ENCODE assay signal across 20 cellular contexts in genomic region chr20:33337119-33337518, GRCh38. TPM values are rescaled to one million over a fixed set of nuclear protein-coding genes. Genes with fewer than 3 reads are reported as not detected.
"Had no signal": no experiment of that assay in that cellular context is flagged by ENCODE, and none has a peak within 500 bp of the region (broad histone marks: within the 10 kb centered on the region; RNA-seq: fewer than 3 reads in every experiment).

No MANE protein-coding gene starts in this region.

- H3K4me1 Mint-ChIP-seq: brain, nephron had no signal

- H3K4me3 ChIP-seq: smooth muscle cell had no signal

- H3K36me3 Mint-ChIP-seq: activated CD4-positive, alpha-beta memory T cell treated with anti-CD3 and anti-CD28 coated beads for 36 hours; activated naive CD4-positive, alpha-beta T cell treated with anti-CD3 and anti-CD28 coated beads, Interleukin-2, amount 50 U/mL, for 72 hours; brain had no signal

- H3K9me3 Mint-ChIP-seq: activated CD4-positive, alpha-beta memory T cell treated with anti-CD3 and anti-CD28 coated beads for 36 hours; activated naive CD4-positive, alpha-beta T cell treated with anti-CD3 and anti-CD28 coated beads, Interleukin-2, amount 50 U/mL, for 72 hours; activated T-cell treated with anti-CD3 and anti-CD28 coated beads, Interleukin-2, amount 50 U/mL, for 4 hours; dendritic cell treated with granulocyte-macrophage colony-stimulating factor and Interleukin-4, amounts not matched to agents 40 ng/mL and 50 ng/mL, for 4 days; effector memory CD8-positive, alpha-beta T cell; nephron; T-helper 2 cell treated with Interferon-gamma antibody and Interleukin-4, amounts not matched to agents 5 μg/mL and 100 μg/mL, for 36 hours had no signal

- H3K27me3 Mint-ChIP-seq: activated CD4-positive, alpha-beta memory T cell treated with anti-CD3 and anti-CD28 coated beads for 36 hours had no signal

- H3K27ac Mint-ChIP-seq: activated CD4-positive, alpha-beta memory T cell treated with anti-CD3 and anti-CD28 coated beads for 36 hours; activated naive CD4-positive, alpha-beta T cell treated with anti-CD3 and anti-CD28 coated beads, Interleukin-2, amount 50 U/mL, for 72 hours; brain; dendritic cell treated with granulocyte-macrophage colony-stimulating factor and Interleukin-4, amounts not matched to agents 40 ng/mL and 50 ng/mL, for 4 days; effector memory CD8-positive, alpha-beta T cell; nephron; progenitor cell of endocrine pancreas; T-helper 2 cell treated with Interferon-gamma antibody and Interleukin-4, amounts not matched to agents 5 μg/mL and 100 μg/mL, for 36 hours had no signal

- DNase-seq: activated CD4-positive, alpha-beta memory T cell treated with anti-CD3 and anti-CD28 coated beads for 36 hours; activated CD4-positive, CD25-positive, alpha-beta regulatory T cell treated with anti-CD3 and anti-CD28 coated beads, Interleukin-2, amount 50 U/mL, for 72 hours; activated effector memory CD4-positive, alpha-beta T cell treated with anti-CD3 and anti-CD28 coated beads, Interleukin-2, amount 50 U/mL, for 16 hours; activated T-cell treated with anti-CD3 and anti-CD28 coated beads, Interleukin-2, amount 50 U/mL, for 4 hours; amygdala; effector memory CD8-positive, alpha-beta T cell; glutamatergic neuron; left cardiac atrium; mesenchymal stem cell; occipital lobe; right cardiac atrium; stimulated activated naive CD8-positive, alpha-beta T cell treated with anti-CD3 and anti-CD28 coated beads, Interleukin-15, Interleukin-2, amounts not matched to agents 100 U/mL and 50 U/mL, for 24 hours had no signal

- H3K4me2 ChIP-seq: smooth muscle cell had no signal

- ATAC-seq: activated naive CD4-positive, alpha-beta T cell treated with anti-CD3 and anti-CD28 coated beads, Interleukin-2, amount 50 U/mL, for 72 hours; activated T-cell treated with anti-CD3 and anti-CD28 coated beads, Interleukin-2, amount 50 U/mL, for 4 hours; effector memory CD8-positive, alpha-beta T cell; left cardiac atrium; right cardiac atrium; stimulated activated naive CD8-positive, alpha-beta T cell treated with anti-CD3 and anti-CD28 coated beads, Interleukin-15, Interleukin-2, amounts not matched to agents 100 U/mL and 50 U/mL, for 24 hours had no signal

- H3K4me3 Mint-ChIP-seq: activated CD4-positive, alpha-beta memory T cell treated with anti-CD3 and anti-CD28 coated beads for 36 hours; activated T-cell treated with anti-CD3 and anti-CD28 coated beads, Interleukin-2, amount 50 U/mL, for 4 hours; brain; dendritic cell treated with granulocyte-macrophage colony-stimulating factor and Interleukin-4, amounts not matched to agents 40 ng/mL and 50 ng/mL, for 4 days; effector memory CD8-positive, alpha-beta T cell; nephron; T-helper 2 cell treated with Interferon-gamma antibody and Interleukin-4, amounts not matched to agents 5 μg/mL and 100 μg/mL, for 36 hours had no signal

RNA-seq across cellular contexts. Expression of gene BPIFB1, which starts 54.1 kb away (rescaled TPM):
- total RNA-seq: activated CD4-positive, alpha-beta memory T cell treated with anti-CD3 and anti-CD28 coated beads for 36 hours; activated naive CD4-positive, alpha-beta T cell treated with anti-CD3 and anti-CD28 coated beads, Interleukin-2, amount 50 U/mL, for 72 hours; activated T-cell treated with anti-CD3 and anti-CD28 coated beads, Interleukin-2, amount 50 U/mL, for 4 hours; left cardiac atrium; occipital lobe; progenitor cell of endocrine pancreas; right cardiac atrium; smooth muscle cell; temporal lobe had no signal
- polyA plus RNA-seq: right cardiac atrium, smooth muscle cell had no signal
